ENCODE assay signal across 2 cellular contexts in the genomic region with DNA sequence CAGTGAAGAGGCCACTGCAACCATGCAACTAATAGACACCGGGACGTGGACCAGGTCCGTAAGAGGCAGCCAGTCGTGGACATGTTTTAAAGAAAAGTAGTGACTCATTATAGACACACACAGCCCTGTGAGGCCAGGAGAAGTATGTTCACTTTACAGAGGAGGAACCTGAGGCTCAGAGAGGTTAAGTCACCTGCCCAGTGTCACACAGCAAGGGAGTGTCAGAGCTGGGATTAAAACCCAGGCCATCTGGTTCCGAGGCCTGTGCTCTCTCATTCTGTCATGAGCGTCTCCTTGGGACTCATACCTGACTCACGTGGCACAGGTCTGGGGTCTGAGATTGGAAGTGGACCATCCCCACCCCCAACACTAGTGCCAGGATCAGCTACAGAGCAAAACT.
TF ChIP-seq lines count a peak whose summit lies in the region.

No MANE protein-coding gene starts in this region.

TF ChIP-seq in A549, 52 proteins besides CTCF, POLR2A, EP300 and RAD21:
- peak; percentile 77 for TF ChIP-seq ZFP36 (IDR thresholded peaks at IDR 0.05; ENCODE audit: borderline replicate concordance, partially characterized antibody)
- TF ChIP-seq, protein P1, sequence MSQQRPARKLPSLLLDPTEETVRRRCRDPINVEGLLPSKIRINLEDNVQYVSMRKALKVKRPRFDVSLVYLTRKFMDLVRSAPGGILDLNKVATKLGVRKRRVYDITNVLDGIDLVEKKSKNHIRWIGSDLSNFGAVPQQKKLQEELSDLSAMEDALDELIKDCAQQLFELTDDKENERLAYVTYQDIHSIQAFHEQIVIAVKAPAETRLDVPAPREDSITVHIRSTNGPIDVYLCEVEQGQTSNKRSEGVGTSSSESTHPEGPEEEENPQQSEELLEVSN (IDR thresholded peaks at IDR 0.05; ENCODE audit: borderline replicate concordance, low read depth), result no peak

TF ChIP-seq in H1, 55 proteins besides CTCF, POLR2A, EP300 and RAD21:
- TF ChIP-seq CHD2 (IDR thresholded peaks at IDR 0.05; ENCODE audit: low read length) (no peak), TBP (IDR thresholded peaks at IDR 0.05; ENCODE audit: low read depth, low read length) (no peak), KDM1A (IDR thresholded peaks at IDR 0.05; ENCODE audit: borderline replicate concordance, low read length) (peak; percentile 33; the same call in 1 of the 2 replicates), SRF (IDR thresholded peaks at IDR 0.05; ENCODE audit: low read depth, low read length) (no peak), TAF7 (optimal IDR thresholded peaks at IDR 0.05; ENCODE audit: borderline replicate concordance, low read depth, low read length) (no peak)
